21 cellular contexts compared by ENCODE assay signal in the genomic region with DNA sequence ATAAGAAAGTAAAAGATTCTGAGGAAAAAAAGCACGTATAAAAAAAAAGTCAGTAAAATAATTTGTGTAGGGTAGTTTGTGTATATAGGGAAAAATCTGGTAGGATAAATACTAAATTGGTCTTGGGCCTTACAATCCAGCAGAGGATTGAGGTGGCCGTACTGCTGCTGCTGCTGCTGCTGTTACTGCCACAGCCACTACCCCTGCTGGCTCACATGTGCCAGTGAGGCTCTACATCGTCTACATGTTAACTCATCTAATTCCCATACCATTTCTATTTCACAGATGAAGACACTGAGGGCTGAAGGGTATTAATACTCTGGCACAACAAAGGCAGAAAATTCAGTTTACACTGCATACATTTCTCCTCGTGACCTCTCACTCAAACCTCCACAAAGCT.
"Had no signal": no experiment of that assay in that cellular context is flagged by ENCODE, and none has a peak within 500 bp of the region (broad histone marks: within the 10 kb centered on the region; RNA-seq: fewer than 3 reads in every experiment).

No MANE protein-coding gene starts in this region.

- H3K4me3 Mint-ChIP-seq: activated naive CD4-positive, alpha-beta T cell treated with anti-CD3 and anti-CD28 coated beads, Interleukin-2, amount 50 U/mL, for 24 hours; naive thymus-derived CD4-positive, alpha-beta T cell; T-helper 17 cell had no signal

- H3K4me3 ChIP-seq: body of pancreas, cardiac muscle cell, heart right ventricle, left lung, lung, spleen, thyroid gland had no signal

- H3K4me1 ChIP-seq: body of pancreas, left lung, spleen, thyroid gland had no signal

- H3K9me3 ChIP-seq: body of pancreas, thyroid gland had no signal

- H3K9me3 Mint-ChIP-seq: activated naive CD4-positive, alpha-beta T cell treated with anti-CD3 and anti-CD28 coated beads, Interleukin-2, amount 50 U/mL, for 24 hours had no signal

- H3K27me3 ChIP-seq: body of pancreas, cardiac muscle cell, heart right ventricle, left lung, spleen, thyroid gland had no signal

- H3K27ac ChIP-seq: body of pancreas, cardiac muscle cell, heart right ventricle, left lung, spleen, thyroid gland had no signal

- DNase-seq: activated CD4-positive, alpha-beta T cell treated with anti-CD3 and anti-CD28 coated beads for 1 hour; activated CD4-positive, alpha-beta T cell treated with anti-CD3 and anti-CD28 coated beads, Interleukin-2, amount 50 U/mL, for 1 hour; activated gamma-delta T cell treated with Interleukin-2 at 50 U/mL for 16 hours; activated T-cell treated with anti-CD3 and anti-CD28 coated beads, Interleukin-2, amount 50 U/mL, for 1 hour; anterior cingulate cortex; body of pancreas; erythroblast; foreskin fibroblast; heart right ventricle; kidney glomerular epithelial cell; naive thymus-derived CD4-positive, alpha-beta T cell; spleen; stimulated activated CD4-positive, alpha-beta T cell treated with anti-CD3 and anti-CD28 coated beads, Interleukin-4, amount 100 ng/mL, for 24 hours; stimulated activated naive CD4-positive, alpha-beta T cell treated with Interleukin-2 at 50 U/mL for 16 hours; T-helper 17 cell; thyroid gland had no signal

- H3K4me1 Mint-ChIP-seq: activated naive CD4-positive, alpha-beta T cell treated with anti-CD3 and anti-CD28 coated beads, Interleukin-2, amount 50 U/mL, for 24 hours; naive thymus-derived CD4-positive, alpha-beta T cell; T-helper 17 cell had no signal

- H3K27ac Mint-ChIP-seq: activated naive CD4-positive, alpha-beta T cell treated with anti-CD3 and anti-CD28 coated beads, Interleukin-2, amount 50 U/mL, for 24 hours; naive thymus-derived CD4-positive, alpha-beta T cell; progenitor cell of endocrine pancreas; T-helper 17 cell had no signal

- H3K36me3 Mint-ChIP-seq: activated naive CD4-positive, alpha-beta T cell treated with anti-CD3 and anti-CD28 coated beads, Interleukin-2, amount 50 U/mL, for 24 hours had no signal

- H3K27me3 Mint-ChIP-seq: activated naive CD4-positive, alpha-beta T cell treated with anti-CD3 and anti-CD28 coated beads, Interleukin-2, amount 50 U/mL, for 24 hours; naive thymus-derived CD4-positive, alpha-beta T cell; progenitor cell of endocrine pancreas; T-helper 17 cell had no signal

- ATAC-seq: body of pancreas; heart right ventricle; left lung; naive thymus-derived CD4-positive, alpha-beta T cell; T-helper 17 cell had no signal

- H3K36me3 ChIP-seq: cardiac muscle cell, heart right ventricle, left lung, spleen, thyroid gland had no signal
